Comparison of ENCODE assay signal across 10 cellular contexts in the genomic region with DNA sequence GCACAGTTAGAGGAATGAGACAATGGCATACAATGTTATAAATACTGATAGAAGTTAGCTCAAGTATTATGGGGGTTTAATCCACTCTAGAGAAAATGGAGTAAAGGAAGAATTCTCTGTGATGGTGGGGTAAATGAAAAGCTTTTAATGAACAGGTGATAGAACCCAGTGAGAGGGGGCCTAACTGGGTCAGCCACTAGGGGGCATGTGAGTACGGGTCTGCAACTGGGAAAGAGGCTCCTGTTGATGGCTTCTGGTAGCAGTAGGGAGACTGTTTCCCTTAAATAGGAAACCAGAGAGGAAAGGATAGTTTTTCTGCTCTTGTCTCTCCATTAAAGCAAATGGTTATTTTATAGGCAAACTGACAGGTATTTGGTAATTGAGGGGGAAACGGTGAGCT.
DNase-seq lines count a peak whose midpoint lies in the region; ATAC-seq and TF ChIP-seq lines count a peak whose summit lies in the region.
"Had no signal": no experiment of that assay in that cellular context is flagged by ENCODE, and none has a peak within 500 bp of the region (broad histone marks: within the 10 kb centered on the region; RNA-seq: fewer than 3 reads in every experiment).

No MANE protein-coding gene starts in this region.

- DNase-seq in NCI-H748 (lab: John Stamatoyannopoulos, UW; ENCODE audit: unreplicated experiment): peak; percentile 43
- no peak for DNase-seq in NCI-H748 treated with DMSO at 0.1 percent for 48 hours (lab: John Stamatoyannopoulos, UW)
- peak; percentile 37 for DNase-seq in H9
- DNase-seq in WERI-Rb-1: peak; percentile 15
- no peak for DNase-seq in KG1 (lab: John Stamatoyannopoulos, UW)
- DNase-seq in activated CD8-positive, alpha-beta memory T cell treated with anti-CD3 and anti-CD28 coated beads for 24 hours: no peak
- DNase-seq: activated B cell treated with CpG ODN at 0.5 μM for 24 hours; stimulated activated naive B cell treated with anti-CD40 and anti-IgM and Interleukin-4, amounts not matched to agents 10 μg/mL and 1 μg/mL and 100 μg/mL, for 72 hours had no signal

- H3K27me3 Mint-ChIP-seq in H9 (ENCODE audit: low read depth): peaks cover 2% of the 10 kb centered on the region; the same call in 1 of the 2 replicates
- H3K27me3 Mint-ChIP-seq: activated B cell treated with CpG ODN at 0.5 μM for 24 hours had no signal

- no peak overlapping the region for H3K56ac ChIP-seq in H9 (ENCODE audit: insufficient read length, low read depth, low read length)

- no peak overlapping the region for H3K9ac ChIP-seq in H9 (ENCODE audit: extremely low read depth, insufficient read length, low read length)
- H3K9ac ChIP-seq in liver (ENCODE audit: low read depth in 1 of 2, low read length in 2 of 2): no peak overlapping the region

- no peaks in the 10 kb centered on the region for H3K36me3 ChIP-seq in WERI-Rb-1
- H3K36me3 ChIP-seq in liver (ENCODE audit: control insufficient read depth in 4 of 4, insufficient read depth in 3 of 4, low read depth in 1 of 4, low read length in 3 of 4): no peaks in the 10 kb centered on the region

- no peak overlapping the region for H3K18ac ChIP-seq in H9 (ENCODE audit: insufficient read length, low read depth, low read length)

- WGBS in H9 (ENCODE audit: extremely low coverage, insufficient read length, low lambda C conversion rate): no CpG with 5 or more reads among the region's 2 CpGs
- 37% methylated on average over 2 of the region's 2 CpGs for WGBS in liver

- no peak for ATAC-seq in HG03571 (IDR thresholded peaks at IDR 0.05; ENCODE audit: unreplicated experiment)
- ATAC-seq: stimulated activated naive B cell treated with anti-CD40 and anti-IgM and Interleukin-4, amounts not matched to agents 10 μg/mL and 1 μg/mL and 100 μg/mL, for 72 hours had no signal

- H3K9me3 Mint-ChIP-seq in H9: peaks cover 0 to 59% of the 10 kb centered on the region in 2 experiments; a peak in 2 of 5 replicates
- H3K9me3 Mint-ChIP-seq: activated B cell treated with CpG ODN at 0.5 μM for 24 hours; stimulated activated naive B cell treated with anti-CD40 and anti-IgM and Interleukin-4, amounts not matched to agents 10 μg/mL and 1 μg/mL and 100 μg/mL, for 72 hours had no signal

- H2AFZ ChIP-seq in H9 (ENCODE audit: low read length): no peak overlapping the region

- H2BK20ac ChIP-seq in H9 (ENCODE audit: low read depth, low read length, poor library complexity, severe bottlenecking): no peak overlapping the region

- no peak overlapping the region for H4K8ac ChIP-seq in H9 (replicated peaks; ENCODE audit: insufficient read length, low read depth, low read length)

- no peak overlapping the region for H3K14ac ChIP-seq in H9 (ENCODE audit: insufficient read depth, low read length)

- H3K79me2 ChIP-seq in H9 (ENCODE audit: insufficient read depth, low read length): no peaks in the 10 kb centered on the region

- peak; percentile 77 to 80 for TF ChIP-seq RAD21 in liver (IDR thresholded peaks at IDR 0.05)

- no peaks in the 10 kb centered on the region for H4K20me1 ChIP-seq in H9 (ENCODE audit: control insufficient read depth, insufficient read depth, insufficient read length)

- H3T11ph ChIP-seq in H9 (ENCODE audit: low read length): no peak overlapping the region

- no peaks in the 10 kb centered on the region for H3K23me2 ChIP-seq in H9 (ENCODE audit: insufficient read length, low read depth, low read length, poor library complexity, severe bottlenecking)

- H3K23ac ChIP-seq in H9 (ENCODE audit: insufficient read length, low read depth, low read length): no peak overlapping the region

- H4K5ac ChIP-seq in H9 (ENCODE audit: insufficient read length, low read depth, low read length): no peak overlapping the region

- no peak overlapping the region for H3K27ac Mint-ChIP-seq in H9
- H3K27ac Mint-ChIP-seq: activated B cell treated with CpG ODN at 0.5 μM for 24 hours; stimulated activated naive B cell treated with anti-CD40 and anti-IgM and Interleukin-4, amounts not matched to agents 10 μg/mL and 1 μg/mL and 100 μg/mL, for 72 hours had no signal

- H3K4me1 Mint-ChIP-seq in H9: peaks cover 0 to 2% of the 10 kb centered on the region in 2 experiments; a peak in 1 of 4 replicates
- H3K4me1 Mint-ChIP-seq: activated B cell treated with CpG ODN at 0.5 μM for 24 hours; stimulated activated naive B cell treated with anti-CD40 and anti-IgM and Interleukin-4, amounts not matched to agents 10 μg/mL and 1 μg/mL and 100 μg/mL, for 72 hours had no signal

- no peak overlapping the region for H3K4me3 Mint-ChIP-seq in H9
- H3K4me3 Mint-ChIP-seq: activated B cell treated with CpG ODN at 0.5 μM for 24 hours; stimulated activated naive B cell treated with anti-CD40 and anti-IgM and Interleukin-4, amounts not matched to agents 10 μg/mL and 1 μg/mL and 100 μg/mL, for 72 hours had no signal

- no peak overlapping the region for H4K91ac ChIP-seq in H9 (ENCODE audit: insufficient read length, low read depth, low read length)

- H2BK120ac ChIP-seq in H9 (ENCODE audit: low read depth, low read length, poor library complexity, severe bottlenecking): no peak overlapping the region

- H3K27ac ChIP-seq in H9 (ENCODE audit: insufficient read length, low read depth, low read length): no peak overlapping the region
- no peak overlapping the region for H3K27ac ChIP-seq in WERI-Rb-1
- no peak overlapping the region for H3K27ac ChIP-seq in liver (ENCODE audit: low read depth in 1 of 2, low read length in 2 of 2)

- no peaks in the 10 kb centered on the region for H3K79me1 ChIP-seq in H9 (ENCODE audit: insufficient read depth, low read depth, low read length, poor library complexity, severe bottlenecking)

- no peak overlapping the region for H3K4ac ChIP-seq in H9 (ENCODE audit: low read depth, low read length)

- H2AK5ac ChIP-seq in H9 (ENCODE audit: insufficient read length, low read length): no peak overlapping the region

- H3K27me3 ChIP-seq in H9 (ENCODE audit: insufficient read depth, low read length) (no peaks in the 10 kb centered on the region), WERI-Rb-1 (ENCODE audit: insufficient read depth, low read depth, severe bottlenecking) (peaks cover 62% of the 10 kb centered on the region), liver (ENCODE audit: control insufficient read depth in 4 of 4, insufficient read depth in 4 of 4, low read length in 3 of 4) (no peaks in the 10 kb centered on the region)

- H3K4me1 ChIP-seq in H9 (ENCODE audit: insufficient read depth, low read length): no peaks in the 10 kb centered on the region
- H3K4me1 ChIP-seq in liver (ENCODE audit: control insufficient read depth in 4 of 4, insufficient read depth in 4 of 4, low read length in 3 of 4): no peaks in the 10 kb centered on the region

- H3K36me3 Mint-ChIP-seq in H9 (ENCODE audit: insufficient read depth in 1 of 3, low read depth in 3 of 3): no peaks in the 10 kb centered on the region
- H3K36me3 Mint-ChIP-seq: stimulated activated naive B cell treated with anti-CD40 and anti-IgM and Interleukin-4, amounts not matched to agents 10 μg/mL and 1 μg/mL and 100 μg/mL, for 72 hours had no signal

- no peak overlapping the region for H3K4me2 ChIP-seq in H9 (ENCODE audit: insufficient read depth, insufficient read length, low read length)

- H3K4me3 ChIP-seq in WERI-Rb-1 (ENCODE audit: low read depth, low read length) (no peak overlapping the region), liver (ENCODE audit: low read depth in 1 of 3, low read length in 3 of 3) (no peak overlapping the region)

- H3K9me3 ChIP-seq in H9 (ENCODE audit: control insufficient read depth, low read depth, low read length) (peaks cover 16% of the 10 kb centered on the region), WERI-Rb-1 (ENCODE audit: severe bottlenecking) (no peaks in the 10 kb centered on the region), liver (ENCODE audit: control insufficient read depth in 4 of 4, low read length in 3 of 4) (no peaks in the 10 kb centered on the region)

- H2BK15ac ChIP-seq in H9 (ENCODE audit: low read depth, low read length): no peak overlapping the region

- no peak overlapping the region for H2BK12ac ChIP-seq in H9 (ENCODE audit: insufficient read length, low read depth, low read length)

- TF ChIP-seq CTCF in H9 (conservative IDR thresholded peaks at IDR 0.05) (peak; percentile 73), WERI-Rb-1 (IDR thresholded peaks at IDR 0.05; ENCODE audit: low read depth, low read length) (peak; percentile 67), liver (IDR thresholded peaks at IDR 0.05; ENCODE audit: low read depth, low read length, missing input control) (peak; percentile 57)

- H2BK5ac ChIP-seq in H9 (ENCODE audit: insufficient read length, low read length): no peak overlapping the region

TF ChIP-seq in liver, 16 proteins besides CTCF, POLR2A, EP300 and RAD21 (continues in another document):
- TF ChIP-seq FOXA2 (IDR thresholded peaks at IDR 0.05) (no peak), SP1 (IDR thresholded peaks at IDR 0.05) (no peak), YY1 (IDR thresholded peaks at IDR 0.05) (no peak), GABPA (IDR thresholded peaks at IDR 0.05 in 1 of 2, conservative IDR thresholded peaks at IDR 0.05 in 1 of 2) (no peak), FOXA1 (IDR thresholded peaks at IDR 0.05) (no peak), EGR1 (IDR thresholded peaks at IDR 0.05; ENCODE audit: low read depth in 2 of 2) (no peak), RXRA (IDR thresholded peaks at IDR 0.05) (no peak), JUND (IDR thresholded peaks at IDR 0.05) (no peak)
- TF ChIP-seq, protein P1, sequence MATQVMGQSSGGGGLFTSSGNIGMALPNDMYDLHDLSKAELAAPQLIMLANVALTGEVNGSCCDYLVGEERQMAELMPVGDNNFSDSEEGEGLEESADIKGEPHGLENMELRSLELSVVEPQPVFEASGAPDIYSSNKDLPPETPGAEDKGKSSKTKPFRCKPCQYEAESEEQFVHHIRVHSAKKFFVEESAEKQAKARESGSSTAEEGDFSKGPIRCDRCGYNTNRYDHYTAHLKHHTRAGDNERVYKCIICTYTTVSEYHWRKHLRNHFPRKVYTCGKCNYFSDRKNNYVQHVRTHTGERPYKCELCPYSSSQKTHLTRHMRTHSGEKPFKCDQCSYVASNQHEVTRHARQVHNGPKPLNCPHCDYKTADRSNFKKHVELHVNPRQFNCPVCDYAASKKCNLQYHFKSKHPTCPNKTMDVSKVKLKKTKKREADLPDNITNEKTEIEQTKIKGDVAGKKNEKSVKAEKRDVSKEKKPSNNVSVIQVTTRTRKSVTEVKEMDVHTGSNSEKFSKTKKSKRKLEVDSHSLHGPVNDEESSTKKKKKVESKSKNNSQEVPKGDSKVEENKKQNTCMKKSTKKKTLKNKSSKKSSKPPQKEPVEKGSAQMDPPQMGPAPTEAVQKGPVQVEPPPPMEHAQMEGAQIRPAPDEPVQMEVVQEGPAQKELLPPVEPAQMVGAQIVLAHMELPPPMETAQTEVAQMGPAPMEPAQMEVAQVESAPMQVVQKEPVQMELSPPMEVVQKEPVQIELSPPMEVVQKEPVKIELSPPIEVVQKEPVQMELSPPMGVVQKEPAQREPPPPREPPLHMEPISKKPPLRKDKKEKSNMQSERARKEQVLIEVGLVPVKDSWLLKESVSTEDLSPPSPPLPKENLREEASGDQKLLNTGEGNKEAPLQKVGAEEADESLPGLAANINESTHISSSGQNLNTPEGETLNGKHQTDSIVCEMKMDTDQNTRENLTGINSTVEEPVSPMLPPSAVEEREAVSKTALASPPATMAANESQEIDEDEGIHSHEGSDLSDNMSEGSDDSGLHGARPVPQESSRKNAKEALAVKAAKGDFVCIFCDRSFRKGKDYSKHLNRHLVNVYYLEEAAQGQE (IDR thresholded peaks at IDR 0.05): no peak

Comparison
In these comparisons a context has a peak if more than half of its experiments do, and no peak if none do; other contexts are left out.
1. DNase-seq: peak in NCI-H748 (single experiment), H9 (single experiment) and WERI-Rb-1 (single experiment); none in NCI-H748 treated with DMSO at 0.1 percent for 48 hours (single experiment), KG1 (single experiment) and activated CD8-positive, alpha-beta memory T cell treated with anti-CD3 and anti-CD28 coated beads for 24 hours (single experiment).
2. Peak in every context shown above with its lines, with median percentiles within 50 percentile points of each other: CTCF ChIP-seq.